8 cellular contexts compared by ENCODE assay signal in genomic region chr3:12405432-12406272, GRCh38.
DNase-seq lines count a peak whose midpoint lies in the region; ATAC-seq and TF ChIP-seq lines count a peak whose summit lies in the region.

No MANE protein-coding gene starts in this region.

- H3K27me3 Mint-ChIP-seq in endodermal cell (ENCODE audit: insufficient read depth), result peaks cover 15% of the 10 kb centered on the region

- H3K4me3 ChIP-seq in endodermal cell (ENCODE audit: low read length) (no peak overlapping the region), mesodermal cell (ENCODE audit: extremely low read depth, insufficient read depth, low read length, poor library complexity, severe bottlenecking) (no peak overlapping the region)

- H3K9me3 ChIP-seq in endodermal cell (ENCODE audit: control insufficient read depth, low read length) (no peaks in the 10 kb centered on the region), mesodermal cell (ENCODE audit: control insufficient read depth, low read length) (no peaks in the 10 kb centered on the region)

- H3K36me3 ChIP-seq in endodermal cell (ENCODE audit: control insufficient read depth, insufficient read depth, low read length), result no peaks in the 10 kb centered on the region
- H3K36me3 ChIP-seq in mesodermal cell (ENCODE audit: control insufficient read depth, insufficient read depth, low read length), result no peaks in the 10 kb centered on the region

- peaks cover 47% of the 10 kb centered on the region for H3K27me3 ChIP-seq in endodermal cell (ENCODE audit: control insufficient read depth, insufficient read depth, low read length, poor library complexity, severe bottlenecking)

- H3K27ac ChIP-seq in endodermal cell (ENCODE audit: low read depth, low read length) (no peak overlapping the region), mesodermal cell (ENCODE audit: low read depth, low read length, severe bottlenecking) (peak overlapping the region; percentile 85)

- no peak for ATAC-seq in GM21390 (IDR thresholded peaks at IDR 0.05; ENCODE audit: unreplicated experiment)
- no peak for ATAC-seq in HG03159 (IDR thresholded peaks at IDR 0.05; ENCODE audit: unreplicated experiment)
- ATAC-seq in HG02623 (IDR thresholded peaks at IDR 0.05; ENCODE audit: unreplicated experiment), result no peak

- peaks cover 14% of the 10 kb centered on the region for H3K4me1 Mint-ChIP-seq in endodermal cell

- no peak overlapping the region for H3K4me3 Mint-ChIP-seq in endodermal cell

- 73 to 87% methylated on average over 17 to 18 of the region's 20 CpGs for WGBS in endodermal cell (ENCODE audit: insufficient coverage in 1 of 2, insufficient read length in 1 of 2), 2 experiments
- 74 to 76% methylated on average over 11 to 13 of the region's 20 CpGs for WGBS in mesodermal cell (ENCODE audit: insufficient coverage in 2 of 2), 2 experiments

- DNase-seq in SIG-M5 treated with dmso at 0.1 percent for 504 hours (lab: John Stamatoyannopoulos, UW; ENCODE audit: unreplicated experiment), result peak; percentile 57
- no peak for DNase-seq in SIG-M5 (lab: John Stamatoyannopoulos, UW)
- peak; percentile 52 for DNase-seq in endodermal cell
- no peak for DNase-seq in GDM1 (lab: John Stamatoyannopoulos, UW)

- no peak overlapping the region for H3K9ac ChIP-seq in endodermal cell (ENCODE audit: extremely low read depth, low read length, poor library complexity, severe bottlenecking)

- no peak overlapping the region for H3K27ac Mint-ChIP-seq in endodermal cell

- no peak for TF ChIP-seq CTCF in endodermal cell (conservative IDR thresholded peaks at IDR 0.05)

- peaks cover 7% of the 10 kb centered on the region for H3K4me1 ChIP-seq in endodermal cell (ENCODE audit: control insufficient read depth, insufficient read depth, low read length)
- H3K4me1 ChIP-seq in mesodermal cell (ENCODE audit: control insufficient read depth, insufficient read depth, low read length, poor library complexity, severe bottlenecking), result peaks cover 10% of the 10 kb centered on the region

- no peaks in the 10 kb centered on the region for H3K36me3 Mint-ChIP-seq in endodermal cell (ENCODE audit: low read depth)

- H3K9me3 Mint-ChIP-seq in endodermal cell, result no peaks in the 10 kb centered on the region

Comparison
In these comparisons a context has a peak if more than half of its experiments do, and no peak if none do; other contexts are left out.
1. DNase-seq: peak in SIG-M5 treated with dmso at 0.1 percent for 504 hours (single experiment) and endodermal cell (single experiment); none in SIG-M5 (single experiment) and GDM1 (single experiment).